ENCODE assay signal across 22 cellular contexts in genomic region chr18:55137602-55138001, GRCh38.
"Had no signal": no experiment of that assay in that cellular context is flagged by ENCODE, and none has a peak within 500 bp of the region (broad histone marks: within the 10 kb centered on the region; RNA-seq: fewer than 3 reads in every experiment).

No MANE protein-coding gene starts in this region.

- H3K27me3 ChIP-seq: heart right ventricle, left lung, ovary, right atrium auricular region, spleen, suprapubic skin, uterus had no signal

- H3K27ac ChIP-seq: heart right ventricle, hepatocyte, left lung, ovary, right atrium auricular region, spleen, suprapubic skin, thoracic aorta, tibial artery, uterus had no signal

- H3K4me2 ChIP-seq: hepatocyte had no signal

- H3K9me3 ChIP-seq: heart right ventricle, left lung, mucosa of descending colon, ovary, right atrium auricular region, spleen, suprapubic skin, thoracic aorta, tibial artery, uterus had no signal

- H3K4me1 ChIP-seq: heart right ventricle, left lung, right atrium auricular region, spleen, suprapubic skin, tibial artery, uterus had no signal

- H3K36me3 ChIP-seq: heart right ventricle, left lung, ovary, right atrium auricular region, spleen, suprapubic skin, thoracic aorta, tibial artery, uterus had no signal

- H3K79me2 ChIP-seq: hepatocyte had no signal

- ATAC-seq: heart right ventricle; left cardiac atrium; left lung; mucosa of descending colon; naive thymus-derived CD4-positive, alpha-beta T cell; natural killer cell treated with Interleukin-12 subunit alpha and Interleukin-12 subunit beta and Interleukin-15 and Interleukin-18, amount 100 ng/mL, for 72 hours; sciatic nerve; stimulated activated effector memory CD8-positive, alpha-beta T cell treated with anti-CD3 and anti-CD28 coated beads, Interleukin-12 subunit alpha, Interleukin-12 subunit beta, amount 100 ng/mL, for 72 hours had no signal

- H3K4me3 ChIP-seq: heart right ventricle, hepatocyte, left lung, lung, mucosa of descending colon, ovary, right atrium auricular region, spleen, suprapubic skin, thoracic aorta, tibial artery, uterus had no signal

- DNase-seq: heart right ventricle; left cardiac atrium; left lung; mesendoderm; midbrain; mucosa of descending colon; naive thymus-derived CD4-positive, alpha-beta T cell; ovary; small intestine; spleen; stimulated activated CD4-positive, alpha-beta T cell treated with anti-CD3 and anti-CD28 coated beads, Interleukin-4, amount 100 ng/mL, for 24 hours; stimulated activated naive CD4-positive, alpha-beta T cell; tibial artery; uterus had no signal

- H2AFZ ChIP-seq: hepatocyte had no signal
